Comparison of ENCODE assay signal across 1 cellular context in the genomic region with DNA sequence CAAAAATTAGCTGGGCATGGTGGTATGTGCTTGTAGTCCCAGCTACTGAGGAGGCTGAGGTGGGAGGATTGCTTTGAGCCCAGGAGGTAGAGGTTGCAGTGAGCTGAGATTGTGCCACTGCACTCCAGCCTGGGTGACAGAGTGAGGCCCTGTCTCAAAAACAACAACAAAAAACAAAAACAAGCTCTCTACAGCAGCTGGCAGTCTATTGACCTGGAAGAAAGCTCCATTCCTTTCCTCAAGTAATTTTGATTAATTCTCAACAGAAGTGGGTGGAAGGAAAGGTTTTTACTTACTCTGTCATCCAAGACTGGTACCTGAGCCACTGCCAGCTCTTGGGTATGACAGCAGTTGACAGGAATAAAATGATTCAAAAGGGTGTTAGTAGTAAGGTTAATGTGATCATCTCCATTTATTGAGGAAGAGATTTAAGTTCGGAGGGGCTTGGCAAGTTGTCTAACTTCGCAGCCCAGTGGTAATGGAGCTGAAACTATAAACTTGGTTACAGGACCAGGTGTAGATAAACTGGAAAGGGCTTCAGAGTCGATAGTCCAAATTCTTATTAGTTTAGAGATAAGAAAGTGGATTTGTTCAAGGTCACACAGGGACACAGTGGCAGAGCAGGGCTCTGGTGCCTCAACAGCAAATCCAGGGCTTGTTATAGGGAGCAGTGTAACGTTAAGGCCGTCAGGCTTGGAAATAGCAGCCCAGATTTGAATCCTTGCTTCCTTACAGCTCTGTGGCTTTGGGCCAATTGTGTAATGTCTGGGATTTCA.
TF ChIP-seq lines count a peak whose summit lies in the region.

No MANE protein-coding gene starts in this region.

TF ChIP-seq in HepG2, 621 proteins besides CTCF, POLR2A, EP300 and RAD21 (continued from another document and continues in another):
- TF ChIP-seq, protein P1, sequence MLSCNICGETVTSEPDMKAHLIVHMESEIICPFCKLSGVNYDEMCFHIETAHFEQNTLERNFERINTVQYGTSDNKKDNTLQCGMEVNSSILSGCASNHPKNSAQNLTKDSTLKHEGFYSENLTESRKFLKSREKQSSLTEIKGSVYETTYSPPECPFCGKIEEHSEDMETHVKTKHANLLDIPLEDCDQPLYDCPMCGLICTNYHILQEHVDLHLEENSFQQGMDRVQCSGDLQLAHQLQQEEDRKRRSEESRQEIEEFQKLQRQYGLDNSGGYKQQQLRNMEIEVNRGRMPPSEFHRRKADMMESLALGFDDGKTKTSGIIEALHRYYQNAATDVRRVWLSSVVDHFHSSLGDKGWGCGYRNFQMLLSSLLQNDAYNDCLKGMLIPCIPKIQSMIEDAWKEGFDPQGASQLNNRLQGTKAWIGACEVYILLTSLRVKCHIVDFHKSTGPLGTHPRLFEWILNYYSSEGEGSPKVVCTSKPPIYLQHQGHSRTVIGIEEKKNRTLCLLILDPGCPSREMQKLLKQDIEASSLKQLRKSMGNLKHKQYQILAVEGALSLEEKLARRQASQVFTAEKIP (CRISPR knock-in tag; IDR thresholded peaks at IDR 0.05; ENCODE audit: borderline replicate concordance) = no peak
- TF ChIP-seq, protein P2, sequence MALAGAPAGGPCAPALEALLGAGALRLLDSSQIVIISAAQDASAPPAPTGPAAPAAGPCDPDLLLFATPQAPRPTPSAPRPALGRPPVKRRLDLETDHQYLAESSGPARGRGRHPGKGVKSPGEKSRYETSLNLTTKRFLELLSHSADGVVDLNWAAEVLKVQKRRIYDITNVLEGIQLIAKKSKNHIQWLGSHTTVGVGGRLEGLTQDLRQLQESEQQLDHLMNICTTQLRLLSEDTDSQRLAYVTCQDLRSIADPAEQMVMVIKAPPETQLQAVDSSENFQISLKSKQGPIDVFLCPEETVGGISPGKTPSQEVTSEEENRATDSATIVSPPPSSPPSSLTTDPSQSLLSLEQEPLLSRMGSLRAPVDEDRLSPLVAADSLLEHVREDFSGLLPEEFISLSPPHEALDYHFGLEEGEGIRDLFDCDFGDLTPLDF (CRISPR knock-in tag; IDR thresholded peaks at IDR 0.05) = no peak
- TF ChIP-seq, protein P3, sequence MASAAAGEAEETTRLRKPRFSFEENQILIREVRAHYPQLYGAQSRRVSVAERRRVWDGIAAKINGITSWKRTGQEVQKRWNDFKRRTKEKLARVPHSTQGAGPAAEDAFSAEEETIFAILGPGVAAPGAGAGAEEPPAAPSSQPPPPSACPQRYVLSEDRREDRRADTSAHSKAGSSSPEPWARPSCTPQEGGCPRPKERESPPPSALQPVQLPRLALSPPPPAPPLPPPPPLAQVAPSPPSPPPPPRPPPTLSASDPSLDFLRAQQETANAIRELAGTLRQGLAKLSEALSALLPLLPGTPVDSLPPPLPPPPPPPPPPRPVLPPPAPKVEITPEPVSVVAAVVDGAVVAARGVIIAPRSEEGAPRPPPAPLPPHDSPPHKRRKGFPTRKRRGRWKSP (CRISPR knock-in tag; IDR thresholded peaks at IDR 0.05) = peak; percentile 12; the same call in 1 of the 2 replicates
- TF ChIP-seq ZNF124 (CRISPR knock-in tag; IDR thresholded peaks at IDR 0.05) (no peak), ATM (IDR thresholded peaks at IDR 0.05; ENCODE audit: borderline replicate concordance) (no peak), PHB2 (IDR thresholded peaks at IDR 0.05; ENCODE audit: partially characterized antibody) (no peak), MAF1 (CRISPR knock-in tag; IDR thresholded peaks at IDR 0.05; ENCODE audit: borderline replicate concordance) (no peak), ZNF615 (CRISPR knock-in tag; IDR thresholded peaks at IDR 0.05; ENCODE audit: borderline replicate concordance) (no peak), HDAC1 (CRISPR knock-in tag; IDR thresholded peaks at IDR 0.05) (no peak), ZNF891 (CRISPR knock-in tag; IDR thresholded peaks at IDR 0.05) (no peak), ARID2 (CRISPR knock-in tag; IDR thresholded peaks at IDR 0.05; ENCODE audit: borderline replicate concordance) (0 out of 2 replicates have a peak, but pooled peaks have one; percentile 64), IKZF4 (CRISPR knock-in tag; IDR thresholded peaks at IDR 0.05; ENCODE audit: borderline replicate concordance, low read depth, not compliant biosample characterization) (no peak), ZFP90 (CRISPR knock-in tag; IDR thresholded peaks at IDR 0.05; ENCODE audit: borderline replicate concordance) (no peak), ZNF230 (CRISPR knock-in tag; IDR thresholded peaks at IDR 0.05) (peak; percentile 70; the same call in 1 of the 2 replicates), ADNP (CRISPR knock-in tag; IDR thresholded peaks at IDR 0.05) (no peak), ZFP36L2 (CRISPR knock-in tag; IDR thresholded peaks at IDR 0.05) (no peak; the same call in 1 of the 2 replicates), ZFY (CRISPR knock-in tag; IDR thresholded peaks at IDR 0.05) (0 out of 2 replicates have a peak, but pooled peaks have one; percentile 31), CAMTA2 (CRISPR knock-in tag; IDR thresholded peaks at IDR 0.05; ENCODE audit: borderline replicate concordance) (no peak), NR3C1 (CRISPR knock-in tag; IDR thresholded peaks at IDR 0.05) (no peak), MEIS2 (CRISPR knock-in tag; IDR thresholded peaks at IDR 0.05) (no peak), BHLHE40 (IDR thresholded peaks at IDR 0.05; ENCODE audit: low read length) (no peak), NCOA1 (CRISPR knock-in tag; IDR thresholded peaks at IDR 0.05) (no peak), HHEX (CRISPR knock-in tag; IDR thresholded peaks at IDR 0.05) (no peak), ZNF878 (CRISPR knock-in tag; IDR thresholded peaks at IDR 0.05) (no peak), KDM1A (CRISPR knock-in tag; IDR thresholded peaks at IDR 0.05) (no peak), NCOA5 (CRISPR knock-in tag; IDR thresholded peaks at IDR 0.05) (no peak), NFYB (CRISPR knock-in tag; IDR thresholded peaks at IDR 0.05) (no peak)
- TF ChIP-seq, protein P4, sequence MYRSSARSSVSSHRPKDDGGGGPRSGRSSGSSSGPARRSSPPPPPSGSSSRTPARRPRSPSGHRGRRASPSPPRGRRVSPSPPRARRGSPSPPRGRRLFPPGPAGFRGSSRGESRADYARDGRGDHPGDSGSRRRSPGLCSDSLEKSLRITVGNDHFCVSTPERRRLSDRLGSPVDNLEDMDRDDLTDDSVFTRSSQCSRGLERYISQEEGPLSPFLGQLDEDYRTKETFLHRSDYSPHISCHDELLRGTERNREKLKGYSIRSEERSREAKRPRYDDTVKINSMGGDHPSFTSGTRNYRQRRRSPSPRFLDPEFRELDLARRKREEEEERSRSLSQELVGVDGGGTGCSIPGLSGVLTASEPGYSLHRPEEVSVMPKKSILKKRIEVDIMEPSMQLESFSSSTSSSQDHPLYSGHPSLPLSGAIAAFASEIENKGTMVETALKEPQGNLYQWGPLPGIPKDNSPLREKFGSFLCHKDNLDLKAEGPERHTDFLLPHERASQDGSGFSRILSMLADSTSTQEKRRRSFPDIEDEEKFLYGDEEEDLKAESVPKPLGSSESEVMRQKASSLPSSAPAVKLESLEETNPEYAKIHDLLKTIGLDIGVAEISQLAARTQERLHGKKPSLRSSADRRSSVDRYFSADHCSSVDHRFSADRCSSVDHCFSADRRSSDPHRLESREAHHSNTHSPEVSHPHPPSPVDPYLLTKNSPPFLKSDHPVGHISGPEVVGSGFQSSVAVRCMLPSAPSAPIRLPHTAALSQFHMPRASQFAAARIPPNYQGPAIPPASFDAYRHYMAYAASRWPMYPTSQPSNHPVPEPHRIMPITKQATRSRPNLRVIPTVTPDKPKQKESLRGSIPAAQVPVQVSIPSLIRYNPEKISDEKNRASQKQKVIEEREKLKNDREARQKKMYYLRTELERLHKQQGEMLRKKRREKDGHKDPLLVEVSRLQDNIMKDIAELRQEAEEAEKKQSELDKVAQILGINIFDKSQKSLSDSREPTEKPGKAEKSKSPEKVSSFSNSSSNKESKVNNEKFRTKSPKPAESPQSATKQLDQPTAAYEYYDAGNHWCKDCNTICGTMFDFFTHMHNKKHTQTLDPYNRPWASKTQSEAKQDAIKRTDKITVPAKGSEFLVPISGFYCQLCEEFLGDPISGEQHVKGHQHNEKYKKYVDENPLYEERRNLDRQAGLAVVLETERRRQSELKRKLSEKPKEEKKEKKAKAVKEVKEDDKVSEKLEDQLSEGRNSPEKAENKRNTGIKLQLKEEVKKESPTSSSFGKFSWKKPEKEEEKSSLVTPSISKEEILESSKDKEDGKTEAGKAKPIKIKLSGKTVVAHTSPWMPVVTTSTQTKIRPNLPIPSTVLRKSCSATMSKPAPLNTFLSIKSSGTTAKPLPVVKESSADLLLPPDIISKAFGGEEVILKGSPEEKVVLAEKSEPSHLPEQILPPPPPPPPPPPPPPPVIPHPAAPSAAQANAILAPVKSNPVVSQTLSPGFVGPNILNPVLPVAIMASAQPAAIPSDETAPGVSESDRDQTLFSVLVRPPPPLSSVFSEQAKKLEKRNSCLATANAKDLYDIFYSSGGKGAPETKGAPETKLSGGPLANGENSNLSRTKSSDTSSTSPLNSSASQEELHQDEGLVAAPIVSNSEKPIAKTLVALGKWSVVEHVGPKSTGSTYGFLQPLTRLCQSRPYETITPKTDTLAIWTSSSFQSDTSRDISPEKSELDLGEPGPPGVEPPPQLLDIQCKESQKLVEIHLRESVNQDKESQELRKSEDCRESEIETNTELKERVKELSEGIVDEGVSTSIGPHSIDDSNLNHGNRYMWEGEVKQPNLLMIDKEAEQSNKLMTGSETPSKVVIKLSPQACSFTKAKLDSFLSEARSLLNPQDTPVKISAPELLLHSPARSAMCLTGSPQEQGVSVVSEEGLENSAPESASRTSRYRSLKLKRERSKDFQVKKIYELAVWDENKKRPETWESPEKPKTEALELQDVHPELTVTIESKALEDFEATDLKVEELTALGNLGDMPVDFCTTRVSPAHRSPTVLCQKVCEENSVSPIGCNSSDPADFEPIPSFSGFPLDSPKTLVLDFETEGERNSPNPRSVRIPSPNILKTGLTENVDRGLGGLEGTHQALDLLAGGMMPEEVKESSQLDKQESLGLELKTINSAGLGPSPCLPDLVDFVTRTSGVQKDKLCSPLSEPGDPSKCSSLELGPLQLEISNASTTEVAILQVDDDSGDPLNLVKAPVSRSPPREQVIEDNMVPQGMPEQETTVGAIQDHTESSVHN (CRISPR knock-in tag; IDR thresholded peaks at IDR 0.05) = no peak
- TF ChIP-seq, protein P5, sequence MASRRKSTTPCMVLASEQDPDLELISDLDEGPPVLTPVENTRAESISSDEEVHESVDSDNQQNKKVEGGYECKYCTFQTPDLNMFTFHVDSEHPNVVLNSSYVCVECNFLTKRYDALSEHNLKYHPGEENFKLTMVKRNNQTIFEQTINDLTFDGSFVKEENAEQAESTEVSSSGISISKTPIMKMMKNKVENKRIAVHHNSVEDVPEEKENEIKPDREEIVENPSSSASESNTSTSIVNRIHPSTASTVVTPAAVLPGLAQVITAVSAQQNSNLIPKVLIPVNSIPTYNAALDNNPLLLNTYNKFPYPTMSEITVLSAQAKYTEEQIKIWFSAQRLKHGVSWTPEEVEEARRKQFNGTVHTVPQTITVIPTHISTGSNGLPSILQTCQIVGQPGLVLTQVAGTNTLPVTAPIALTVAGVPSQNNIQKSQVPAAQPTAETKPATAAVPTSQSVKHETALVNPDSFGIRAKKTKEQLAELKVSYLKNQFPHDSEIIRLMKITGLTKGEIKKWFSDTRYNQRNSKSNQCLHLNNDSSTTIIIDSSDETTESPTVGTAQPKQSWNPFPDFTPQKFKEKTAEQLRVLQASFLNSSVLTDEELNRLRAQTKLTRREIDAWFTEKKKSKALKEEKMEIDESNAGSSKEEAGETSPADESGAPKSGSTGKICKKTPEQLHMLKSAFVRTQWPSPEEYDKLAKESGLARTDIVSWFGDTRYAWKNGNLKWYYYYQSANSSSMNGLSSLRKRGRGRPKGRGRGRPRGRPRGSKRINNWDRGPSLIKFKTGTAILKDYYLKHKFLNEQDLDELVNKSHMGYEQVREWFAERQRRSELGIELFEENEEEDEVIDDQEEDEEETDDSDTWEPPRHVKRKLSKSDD (CRISPR knock-in tag; IDR thresholded peaks at IDR 0.05; ENCODE audit: low read depth) = 0 out of 2 replicates have a peak, but pooled peaks have one; percentile 16
- TF ChIP-seq, protein P6, sequence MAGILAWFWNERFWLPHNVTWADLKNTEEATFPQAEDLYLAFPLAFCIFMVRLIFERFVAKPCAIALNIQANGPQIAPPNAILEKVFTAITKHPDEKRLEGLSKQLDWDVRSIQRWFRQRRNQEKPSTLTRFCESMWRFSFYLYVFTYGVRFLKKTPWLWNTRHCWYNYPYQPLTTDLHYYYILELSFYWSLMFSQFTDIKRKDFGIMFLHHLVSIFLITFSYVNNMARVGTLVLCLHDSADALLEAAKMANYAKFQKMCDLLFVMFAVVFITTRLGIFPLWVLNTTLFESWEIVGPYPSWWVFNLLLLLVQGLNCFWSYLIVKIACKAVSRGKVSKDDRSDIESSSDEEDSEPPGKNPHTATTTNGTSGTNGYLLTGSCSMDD (CRISPR knock-in tag; IDR thresholded peaks at IDR 0.05) = no peak
- TF ChIP-seq, protein P7, sequence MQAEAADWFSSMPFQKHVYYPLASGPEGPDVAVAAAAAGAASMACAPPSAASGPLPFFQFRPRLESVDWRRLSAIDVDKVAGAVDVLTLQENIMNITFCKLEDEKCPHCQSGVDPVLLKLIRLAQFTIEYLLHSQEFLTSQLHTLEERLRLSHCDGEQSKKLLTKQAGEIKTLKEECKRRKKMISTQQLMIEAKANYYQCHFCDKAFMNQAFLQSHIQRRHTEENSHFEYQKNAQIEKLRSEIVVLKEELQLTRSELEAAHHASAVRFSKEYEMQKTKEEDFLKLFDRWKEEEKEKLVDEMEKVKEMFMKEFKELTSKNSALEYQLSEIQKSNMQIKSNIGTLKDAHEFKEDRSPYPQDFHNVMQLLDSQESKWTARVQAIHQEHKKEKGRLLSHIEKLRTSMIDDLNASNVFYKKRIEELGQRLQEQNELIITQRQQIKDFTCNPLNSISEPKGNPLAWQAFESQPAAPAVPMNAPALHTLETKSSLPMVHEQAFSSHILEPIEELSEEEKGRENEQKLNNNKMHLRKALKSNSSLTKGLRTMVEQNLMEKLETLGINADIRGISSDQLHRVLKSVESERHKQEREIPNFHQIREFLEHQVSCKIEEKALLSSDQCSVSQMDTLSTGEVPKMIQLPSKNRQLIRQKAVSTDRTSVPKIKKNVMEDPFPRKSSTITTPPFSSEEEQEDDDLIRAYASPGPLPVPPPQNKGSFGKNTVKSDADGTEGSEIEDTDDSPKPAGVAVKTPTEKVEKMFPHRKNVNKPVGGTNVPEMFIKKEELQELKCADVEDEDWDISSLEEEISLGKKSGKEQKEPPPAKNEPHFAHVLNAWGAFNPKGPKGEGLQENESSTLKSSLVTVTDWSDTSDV (CRISPR knock-in tag; IDR thresholded peaks at IDR 0.05) = no peak
- TF ChIP-seq, protein P8, sequence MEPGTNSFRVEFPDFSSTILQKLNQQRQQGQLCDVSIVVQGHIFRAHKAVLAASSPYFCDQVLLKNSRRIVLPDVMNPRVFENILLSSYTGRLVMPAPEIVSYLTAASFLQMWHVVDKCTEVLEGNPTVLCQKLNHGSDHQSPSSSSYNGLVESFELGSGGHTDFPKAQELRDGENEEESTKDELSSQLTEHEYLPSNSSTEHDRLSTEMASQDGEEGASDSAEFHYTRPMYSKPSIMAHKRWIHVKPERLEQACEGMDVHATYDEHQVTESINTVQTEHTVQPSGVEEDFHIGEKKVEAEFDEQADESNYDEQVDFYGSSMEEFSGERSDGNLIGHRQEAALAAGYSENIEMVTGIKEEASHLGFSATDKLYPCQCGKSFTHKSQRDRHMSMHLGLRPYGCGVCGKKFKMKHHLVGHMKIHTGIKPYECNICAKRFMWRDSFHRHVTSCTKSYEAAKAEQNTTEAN (CRISPR knock-in tag; conservative IDR thresholded peaks at IDR 0.05) = no peak
- TF ChIP-seq, protein P9, sequence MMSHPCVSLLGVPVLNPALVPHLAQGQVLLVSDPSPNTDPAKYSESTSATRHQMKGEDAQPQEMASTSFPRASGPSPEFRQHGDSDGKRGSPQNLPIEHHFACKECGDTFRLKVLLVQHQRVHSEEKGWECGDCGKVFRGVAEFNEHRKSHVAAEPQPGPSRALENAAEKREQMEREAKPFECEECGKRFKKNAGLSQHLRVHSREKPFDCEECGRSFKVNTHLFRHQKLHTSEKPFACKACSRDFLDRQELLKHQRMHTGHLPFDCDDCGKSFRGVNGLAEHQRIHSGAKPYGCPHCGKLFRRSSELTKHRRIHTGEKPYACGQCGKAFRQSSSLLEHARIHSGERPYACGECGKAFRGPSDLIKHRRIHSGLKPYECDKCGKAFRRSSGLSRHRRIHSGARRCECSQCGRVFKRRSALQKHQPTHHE (CRISPR knock-in tag; IDR thresholded peaks at IDR 0.05; ENCODE audit: borderline replicate concordance) = no peak
